Comparison of ENCODE assay signal across 8 cellular contexts in the genomic region with DNA sequence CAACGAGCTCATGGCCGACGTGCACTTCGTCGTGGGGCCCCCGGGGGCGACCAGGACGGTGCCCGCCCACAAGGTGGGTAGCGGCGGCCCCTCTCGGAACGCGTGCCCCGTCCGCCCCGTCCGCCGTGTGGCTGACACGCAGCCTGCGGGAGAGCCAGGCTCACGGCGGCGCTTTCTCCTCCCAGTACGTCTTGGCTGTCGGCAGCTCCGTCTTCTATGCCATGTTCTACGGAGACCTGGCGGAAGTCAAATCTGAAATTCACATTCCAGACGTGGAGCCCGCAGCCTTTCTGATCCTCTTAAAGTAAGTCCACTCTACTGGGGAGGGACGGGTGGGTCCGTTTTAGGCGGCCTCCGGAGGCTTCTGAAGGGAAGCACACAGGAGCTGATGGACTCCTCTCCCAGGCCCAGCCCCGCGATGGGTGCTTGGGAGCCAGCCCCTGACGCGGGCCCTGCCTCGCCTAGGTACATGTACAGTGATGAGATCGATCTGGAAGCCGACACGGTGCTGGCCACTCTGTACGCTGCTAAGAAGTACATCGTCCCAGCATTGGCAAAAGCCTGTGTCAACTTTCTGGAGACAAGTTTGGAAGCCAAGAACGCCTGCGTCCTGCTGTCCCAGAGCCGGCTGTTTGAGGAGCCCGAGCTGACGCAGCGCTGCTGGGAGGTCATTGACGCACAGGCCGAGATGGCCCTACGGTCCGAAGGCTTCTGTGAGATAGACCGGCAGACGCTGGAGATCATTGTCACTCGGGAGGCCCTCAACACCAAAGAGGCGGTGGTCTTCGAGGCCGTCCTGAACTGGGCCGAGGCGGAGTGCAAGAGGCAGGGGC. TPM values are rescaled to one million over a fixed set of nuclear protein-coding genes. Genes with fewer than 3 reads are reported as not detected.
DNase-seq lines count a peak whose midpoint lies in the region; ATAC-seq and TF ChIP-seq lines count a peak whose summit lies in the region.

No MANE protein-coding gene starts in this region.

- TF ChIP-seq CTCF in osteoblast (IDR thresholded peaks at IDR 0.05; ENCODE audit: extremely low read depth, low read depth, low read length) (no peak), GM10266 (IDR thresholded peaks at IDR 0.05; ENCODE audit: control insufficient read depth, insufficient read depth, low read depth, missing control alignments) (no peak), GM10248 (IDR thresholded peaks at IDR 0.05; ENCODE audit: control extremely low read depth, extremely low read depth, low read depth, missing control alignments) (no peak)

- POLR2A ChIA-PET in GM10248 (lab: Yijun Ruan, JAX): interaction anchor here (0.6 kb wide), 1 partner anchor 281 kb away, joined by 3 read pairs; no protein-coding TSS in a partner anchor

- H3K36me3 ChIP-seq in osteoblast (ENCODE audit: insufficient read depth, low read length): peaks cover 38% of the 10 kb centered on the region

- H3K9me3 ChIP-seq in osteoblast (ENCODE audit: low read depth, low read length): no peaks in the 10 kb centered on the region

- peak overlapping the region; percentile 75 for H3K4me3 ChIP-seq in osteoblast (ENCODE audit: insufficient read depth, low read length)

- peak overlapping the region; percentile 23 for H3K27ac ChIP-seq in osteoblast (ENCODE audit: low read depth, low read length)

- H3K4me1 ChIP-seq in osteoblast (ENCODE audit: insufficient read depth, low read length): peaks cover 3% of the 10 kb centered on the region

- no peak overlapping the region for H2AFZ ChIP-seq in osteoblast (ENCODE audit: low read length)

- peak; percentile 43 for DNase-seq in EH (ENCODE audit: low read depth)
- peak; percentile 9 for DNase-seq in RPMI7951 (ENCODE audit: low read depth)
- peak; percentile 93 for DNase-seq in osteoblast (ENCODE audit: insufficient read length, low spot score, missing footprints)
- DNase-seq in GM10266 (ENCODE audit: extremely low spot score): no peak
- no peak for DNase-seq in GM10248 (ENCODE audit: extremely low spot score)
- DNase-seq in HUDEP-2 (lab: John Stamatoyannopoulos, UW; ENCODE audit: unreplicated experiment in 76 of 76): no peak

- ATAC-seq in esophagus mucosa (peak; percentile 2), HG03432 (IDR thresholded peaks at IDR 0.05; ENCODE audit: unreplicated experiment) (no peak)

- CTCF ChIA-PET in GM10248 (lab: Yijun Ruan, JAX): interaction anchor here (1.0 to 1.6 kb wide), 2 partner anchors 15 to 102 kb away, joined by 3 read pairs; no protein-coding TSS in a partner anchor

- H3K79me2 ChIP-seq in osteoblast (ENCODE audit: insufficient read depth, low read length): peaks cover 43% of the 10 kb centered on the region

- H3K27me3 ChIP-seq in osteoblast (ENCODE audit: insufficient read depth, low read length): no peaks in the 10 kb centered on the region

- peak overlapping the region; percentile 79 for H3K4me2 ChIP-seq in osteoblast (ENCODE audit: insufficient read depth, low read length)

- peaks cover 40% of the 10 kb centered on the region for H4K20me1 ChIP-seq in osteoblast (ENCODE audit: insufficient read depth, low read length)

RNA-seq across cellular contexts. Expression of a gene that starts 1.1 kb away (rescaled TPM):
- total RNA-seq in RPMI7951 (2014; rRNA removed; shearing (Covaris generic)): 43.4 and 44.9 TPM in 2 replicates
- total RNA-seq in esophagus mucosa: 34.4 TPM
- 54.3 and 60.1 TPM in 2 replicates for total RNA-seq in osteoblast

RNA-seq across cellular contexts. Expression of a gene that starts 51.4 kb away (rescaled TPM):
- 13.7 and 13.9 TPM in 2 replicates for total RNA-seq in RPMI7951 (2014; rRNA removed; shearing (Covaris generic))
- total RNA-seq in esophagus mucosa (11.7 TPM), osteoblast (33.6 and 34.4 TPM in 2 replicates)

Comparison
In these comparisons a context has a peak if more than half of its experiments do, and no peak if none do; other contexts are left out.
1. DNase-seq: peak in EH (single experiment), RPMI7951 (single experiment) and osteoblast (single experiment); none in GM10266 (single experiment), GM10248 (single experiment) and HUDEP-2 (0 of 76).